Comparison of ENCODE assay signal across 8 cellular contexts in genomic region chr10:11424456-11425287, GRCh38.
A peak's percentile ranks its signal among the peaks of the same experiment; 100 is the strongest.
DNase-seq lines count a peak whose midpoint lies in the region; ATAC-seq and TF ChIP-seq lines count a peak whose summit lies in the region.

No MANE protein-coding gene starts in this region.

- no peak overlapping the region for H3K4me3 Mint-ChIP-seq in Calu3 (ENCODE audit: low read depth, unreplicated experiment)
- H3K4me3 Mint-ChIP-seq in H9 = no peak overlapping the region
- H3K4me3 Mint-ChIP-seq in activated naive CD4-positive, alpha-beta T cell treated with anti-CD3 and anti-CD28 coated beads, Interleukin-2, amount 10 ng/mL, durations not matched to agents 7 days and 5 days = no peak overlapping the region

- H3K4me1 ChIP-seq in H9 (ENCODE audit: insufficient read depth, low read length) (no peaks in the 10 kb centered on the region), lung (ENCODE audit: control insufficient read depth in 2 of 2, insufficient read depth in 2 of 2, low read length in 2 of 2) (no peaks in the 10 kb centered on the region)

- H3K14ac ChIP-seq in H9 (ENCODE audit: insufficient read depth, low read length) = no peak overlapping the region

- H3K23ac ChIP-seq in H9 (ENCODE audit: insufficient read length, low read depth, low read length) = no peak overlapping the region

- ATAC-seq in lung (ENCODE audit: insufficient read depth, low FRiP score) = peak; percentile 72
- no peak for ATAC-seq in HG03342 (IDR thresholded peaks at IDR 0.05; ENCODE audit: unreplicated experiment)

- H4K20me1 ChIP-seq in H9 (ENCODE audit: control insufficient read depth, insufficient read depth, insufficient read length) = no peaks in the 10 kb centered on the region

- CTCF ChIA-PET in Calu3 (lab: Charles Lee) = interaction anchor here (0.6 to 1.0 kb wide), 4 partner anchors 16 to 1816 kb away, joined by 3 to 6 read pairs (median 3); no protein-coding TSS in a partner anchor
- CTCF ChIA-PET in activated naive CD4-positive, alpha-beta T cell treated with anti-CD3 and anti-CD28 coated beads, Interleukin-2, amount 10 ng/mL, durations not matched to agents 7 days and 5 days (lab: Charles Lee) = no interaction called here

- H3K36me3 ChIP-seq in lung (ENCODE audit: control insufficient read depth in 2 of 2, insufficient read depth in 2 of 2, low read length in 2 of 2) = no peaks in the 10 kb centered on the region

- WGBS in H9 (ENCODE audit: extremely low coverage, insufficient read length, low lambda C conversion rate) = no CpG with 5 or more reads among the region's 11 CpGs
- 44 to 59% methylated on average over 11 of the region's 11 CpGs for WGBS in lung, 2 donors

- H3K27me3 Mint-ChIP-seq in Calu3 (ENCODE audit: unreplicated experiment) (peaks cover 16% of the 10 kb centered on the region), H9 (ENCODE audit: low read depth) (no peaks in the 10 kb centered on the region; the same call in 1 of the 2 replicates)
- peaks cover 3% of the 10 kb centered on the region for H3K27me3 Mint-ChIP-seq in activated naive CD4-positive, alpha-beta T cell treated with anti-CD3 and anti-CD28 coated beads, Interleukin-2, amount 10 ng/mL, durations not matched to agents 7 days and 5 days

- TF ChIP-seq CTCF in Calu3 (IDR thresholded peaks at IDR 0.05; ENCODE audit: unreplicated experiment) (peak; percentile 69), H9 (conservative IDR thresholded peaks at IDR 0.05) (peak; percentile 97), dorsolateral prefrontal cortex (IDR thresholded peaks at IDR 0.05 in 54 of 56, conservative IDR thresholded peaks at IDR 0.05 in 2 of 56; ENCODE audit: low read depth in 1 of 56, partially characterized antibody in 56 of 56) (peak; percentile 51 to 86 (median 72)), lung (IDR thresholded peaks at IDR 0.05; ENCODE audit: control extremely low read depth, extremely low read depth) (peak; percentile 53)

- H3K27ac ChIP-seq in H9 (ENCODE audit: insufficient read length, low read depth, low read length) = no peak overlapping the region
- H3K27ac ChIP-seq in dorsolateral prefrontal cortex = no peak overlapping the region
- H3K27ac ChIP-seq in lung (ENCODE audit: low read depth in 1 of 2, low read length in 1 of 2) = no peak overlapping the region

- intact Hi-C loops in Calu3 (cut with micrococcal nuclease; ENCODE audit: unreplicated experiment) (loop anchor here (1.0 to 2.0 kb wide), 2 partner anchors 48 to 334 kb away; no protein-coding TSS in a partner anchor), dorsolateral prefrontal cortex (cut with DNase I) (no loop called here)

- no peak overlapping the region for H2BK15ac ChIP-seq in H9 (ENCODE audit: low read depth, low read length)

- no peak overlapping the region for H3T11ph ChIP-seq in H9 (ENCODE audit: low read length)

- H4K5ac ChIP-seq in H9 (ENCODE audit: insufficient read length, low read depth, low read length) = no peak overlapping the region

- no peak overlapping the region for H2AK5ac ChIP-seq in H9 (ENCODE audit: insufficient read length, low read length)

- H3K18ac ChIP-seq in H9 (ENCODE audit: insufficient read length, low read depth, low read length) = no peak overlapping the region

- H3K4me3 ChIP-seq in dorsolateral prefrontal cortex = no peak overlapping the region
- no peak overlapping the region for H3K4me3 ChIP-seq in lung

- H3K56ac ChIP-seq in H9 (ENCODE audit: insufficient read length, low read depth, low read length) = no peak overlapping the region

- H2BK12ac ChIP-seq in H9 (ENCODE audit: insufficient read length, low read depth, low read length) = no peak overlapping the region

- H3K23me2 ChIP-seq in H9 (ENCODE audit: insufficient read length, low read depth, low read length, poor library complexity, severe bottlenecking) = no peaks in the 10 kb centered on the region

- H3K36me3 Mint-ChIP-seq in Calu3 (ENCODE audit: insufficient read depth, unreplicated experiment) (no peaks in the 10 kb centered on the region), H9 (ENCODE audit: insufficient read depth in 1 of 3, low read depth in 3 of 3) (peaks cover 4 to 7% (median 6%) of the 10 kb centered on the region in 3 experiments; a peak in 6 of 7 replicates)
- peaks cover 3% of the 10 kb centered on the region for H3K36me3 Mint-ChIP-seq in activated naive CD4-positive, alpha-beta T cell treated with anti-CD3 and anti-CD28 coated beads, Interleukin-2, amount 10 ng/mL, durations not matched to agents 7 days and 5 days

- H3K79me2 ChIP-seq in H9 (ENCODE audit: insufficient read depth, low read length) = no peaks in the 10 kb centered on the region

- H3K27ac Mint-ChIP-seq in Calu3 (ENCODE audit: unreplicated experiment) = no peak overlapping the region
- H3K27ac Mint-ChIP-seq in H9 = no peak overlapping the region
- H3K27ac Mint-ChIP-seq in activated naive CD4-positive, alpha-beta T cell treated with anti-CD3 and anti-CD28 coated beads, Interleukin-2, amount 10 ng/mL, durations not matched to agents 7 days and 5 days = no peak overlapping the region

- no TSS peak for BruUV-seq in Calu3 (replicated peaks; lab: Mats Ljungman, UMichigan)

- no peak overlapping the region for H3K4ac ChIP-seq in H9 (ENCODE audit: low read depth, low read length)

- H3K9me3 ChIP-seq in H9 (ENCODE audit: control insufficient read depth, low read depth, low read length) (no peaks in the 10 kb centered on the region), lung (ENCODE audit: control insufficient read depth in 2 of 2, insufficient read depth in 1 of 2, low read length in 1 of 2) (peaks cover 5 to 11% of the 10 kb centered on the region in 2 donors)

- no peak overlapping the region for H2BK120ac ChIP-seq in H9 (ENCODE audit: low read depth, low read length, poor library complexity, severe bottlenecking)

- no peaks in the 10 kb centered on the region for H3K79me1 ChIP-seq in H9 (ENCODE audit: insufficient read depth, low read depth, low read length, poor library complexity, severe bottlenecking)

- H2AFZ ChIP-seq in H9 (ENCODE audit: low read length) = no peak overlapping the region

- H2BK5ac ChIP-seq in H9 (ENCODE audit: insufficient read length, low read length) = no peak overlapping the region

- H3K9me3 Mint-ChIP-seq in Calu3 (ENCODE audit: low read depth, unreplicated experiment) (peaks cover 3% of the 10 kb centered on the region), H9 (peaks cover 6 to 16% of the 10 kb centered on the region in 2 experiments)
- H3K9me3 Mint-ChIP-seq in activated naive CD4-positive, alpha-beta T cell treated with anti-CD3 and anti-CD28 coated beads, Interleukin-2, amount 10 ng/mL, durations not matched to agents 7 days and 5 days = peaks cover 24% of the 10 kb centered on the region

- H3K27me3 ChIP-seq in H9 (ENCODE audit: insufficient read depth, low read length) = no peaks in the 10 kb centered on the region
- no peaks in the 10 kb centered on the region for H3K27me3 ChIP-seq in dorsolateral prefrontal cortex
- H3K27me3 ChIP-seq in lung (ENCODE audit: control insufficient read depth, insufficient read depth) = no peaks in the 10 kb centered on the region

- no peak overlapping the region for H2BK20ac ChIP-seq in H9 (ENCODE audit: low read depth, low read length, poor library complexity, severe bottlenecking)

- H3K4me1 Mint-ChIP-seq in Calu3 (ENCODE audit: low read depth, unreplicated experiment) (no peaks in the 10 kb centered on the region), H9 (peaks cover 6% of the 10 kb centered on the region in 2 experiments; a peak in 3 of 4 replicates)
- H3K4me1 Mint-ChIP-seq in activated naive CD4-positive, alpha-beta T cell treated with anti-CD3 and anti-CD28 coated beads, Interleukin-2, amount 10 ng/mL, durations not matched to agents 7 days and 5 days = peaks cover 3% of the 10 kb centered on the region

- H3K9ac ChIP-seq in H9 (ENCODE audit: extremely low read depth, insufficient read length, low read length) = no peak overlapping the region

- H4K8ac ChIP-seq in H9 (replicated peaks; ENCODE audit: insufficient read length, low read depth, low read length) = no peak overlapping the region

- no peak overlapping the region for H3K4me2 ChIP-seq in H9 (ENCODE audit: insufficient read depth, insufficient read length, low read length)

- DNase-seq in Calu3 = peak; percentile 64
- peak; percentile 69 for DNase-seq in H9
- peak; percentile 86 for DNase-seq in NCI-H748 (lab: John Stamatoyannopoulos, UW; ENCODE audit: unreplicated experiment)
- DNase-seq in dorsolateral prefrontal cortex = peak in 9 of 10 donors; percentile 20 to 62 (median 39)
- peak; percentile 42 for DNase-seq in lung (ENCODE audit: low spot score)
- no peak for DNase-seq in activated naive CD4-positive, alpha-beta T cell treated with anti-CD3 and anti-CD28 coated beads, Interleukin-2, amount 10 ng/mL, durations not matched to agents 7 days and 5 days
- DNase-seq in activated T-cell treated with anti-CD3 and anti-CD28 coated beads, Interleukin-2, amount 50 U/mL, for 48 hours = no peak

- H4K91ac ChIP-seq in H9 (ENCODE audit: insufficient read length, low read depth, low read length) = no peak overlapping the region

Comparison
In these comparisons a context has a peak if more than half of its experiments do, and no peak if none do; other contexts are left out.
1. DNase-seq: peak in Calu3 (single experiment), H9 (single experiment), NCI-H748 (single experiment), dorsolateral prefrontal cortex (9 of 10) and lung (single experiment); none in activated naive CD4-positive, alpha-beta T cell treated with anti-CD3 and anti-CD28 coated beads, Interleukin-2, amount 10 ng/mL, durations not matched to agents 7 days and 5 days (single experiment) and activated T-cell treated with anti-CD3 and anti-CD28 coated beads, Interleukin-2, amount 50 U/mL, for 48 hours (0 of 2).
2. Peak in every context shown above with its lines, with median percentiles within 50 percentile points of each other: CTCF ChIP-seq.